ENCODE assay signal across 22 cellular contexts in genomic region chr17:79977711-79978544, GRCh38. TPM values are rescaled to one million over a fixed set of nuclear protein-coding genes. Genes with fewer than 3 reads are reported as not detected.
DNase-seq lines count a peak whose midpoint lies in the region; ATAC-seq and TF ChIP-seq lines count a peak whose summit lies in the region.
"Had no signal": no experiment of that assay in that cellular context is flagged by ENCODE, and none has a peak within 500 bp of the region (broad histone marks: within the 10 kb centered on the region; RNA-seq: fewer than 3 reads in every experiment).

No MANE protein-coding gene starts in this region.

- no peak overlapping the region for H2AFZ ChIP-seq in SK-N-SH (ENCODE audit: low read depth)
- H2AFZ ChIP-seq: GM23248, parathyroid adenoma had no signal

- TF ChIP-seq CTCF in SK-N-SH (IDR thresholded peaks at IDR 0.05) (no peak), lower lobe of right lung (IDR thresholded peaks at IDR 0.05) (no peak), spleen (IDR thresholded peaks at IDR 0.05 in 8 of 11, conservative IDR thresholded peaks at IDR 0.05 in 3 of 11) (no peak)

- intact Hi-C loops in lower lobe of right lung (cut with DNase I) = no loop called here
- intact Hi-C loops in spleen (cut with DNase I; ENCODE audit: low total_unique reads) = no loop called here

- no peaks in the 10 kb centered on the region for H3K9me2 ChIP-seq in SK-N-SH

- 95% methylated on average over 44 of the region's 47 CpGs for WGBS in SK-N-SH (ENCODE audit: low lambda C conversion rate)
- WGBS in spleen, 5 donors = 76 to 83% (median 82%) methylated on average over 34 to 47 of the region's 47 CpGs

- TF ChIP-seq RAD21 in SK-N-SH (IDR thresholded peaks at IDR 0.05; ENCODE audit: low read length) = no peak

- TF ChIP-seq POLR2A in spleen (IDR thresholded peaks at IDR 0.05) = no peak

- H3F3A ChIP-seq in SK-N-SH (replicated peaks; ENCODE audit: insufficient read depth) = no peaks in the 10 kb centered on the region

- POLR2A ChIA-PET in SK-N-SH (lab: Yijun Ruan, JAX) = no interaction called here

- TF ChIP-seq EP300 in SK-N-SH (IDR thresholded peaks at IDR 0.05; ENCODE audit: borderline replicate concordance in 1 of 2, low read depth in 1 of 2, low read length in 1 of 2) = no peak

- peaks cover 0 to 20% of the 10 kb centered on the region in 2 experiments; a peak in 1 of 4 replicates for H3K4me1 ChIP-seq in SK-N-SH (ENCODE audit: control insufficient read depth in 1 of 2, insufficient read depth in 2 of 2, low read depth in 1 of 2, low read length in 1 of 2)
- H3K4me1 ChIP-seq in lower lobe of right lung = no peaks in the 10 kb centered on the region
- H3K4me1 ChIP-seq in spleen = peaks cover 0 to 22% (median 2%) of the 10 kb centered on the region in 6 donors
- H3K4me1 ChIP-seq: parathyroid adenoma, tibial artery had no signal

- H4K20me1 ChIP-seq in SK-N-SH (ENCODE audit: insufficient read depth) = no peaks in the 10 kb centered on the region; the same call in none of the 2 replicates

- no peak overlapping the region for H3K4me3 ChIP-seq in SK-N-SH (ENCODE audit: low read depth in 2 of 2, low read length in 1 of 2)
- no peak overlapping the region for H3K4me3 ChIP-seq in lower lobe of right lung
- no peak overlapping the region for H3K4me3 ChIP-seq in spleen
- H3K4me3 ChIP-seq: GM23248, tibial artery had no signal

- H3K9ac ChIP-seq in SK-N-SH = no peak overlapping the region
- H3K9ac ChIP-seq: GM23248, parathyroid adenoma had no signal

- H3K27ac ChIP-seq in SK-N-SH (ENCODE audit: low read depth in 2 of 2, low read length in 1 of 2) (no peak overlapping the region), lower lobe of right lung (no peak overlapping the region), spleen (peak overlapping the region; percentile 45 to 84 (median 70))
- H3K27ac ChIP-seq: 22Rv1, GM23248, parathyroid adenoma, tibial artery had no signal

- 0 out of 2 replicates have a peak, but pooled peaks cover 5% of the 10 kb centered on the region for H3K79me2 ChIP-seq in SK-N-SH (ENCODE audit: insufficient read depth)

- ATAC-seq in SK-N-SH treated with all-trans-retinoic acid at 6 μM for 48 hours = no peak
- no peak for ATAC-seq in lower lobe of right lung
- ATAC-seq: left cardiac atrium; stimulated activated effector memory CD8-positive, alpha-beta T cell treated with anti-CD3 and anti-CD28 coated beads, Interleukin-12 subunit alpha, Interleukin-12 subunit beta, amount 100 ng/mL, for 72 hours had no signal

- H3K36me3 ChIP-seq in SK-N-SH (replicated peaks in 1 of 2; ENCODE audit: control insufficient read depth in 1 of 2, insufficient read depth in 2 of 2, low read length in 1 of 2) = peaks cover 3 to 23% of the 10 kb centered on the region in 2 experiments
- H3K36me3 ChIP-seq in lower lobe of right lung = peaks cover 6% of the 10 kb centered on the region
- peaks cover 0 to 14% (median 0%) of the 10 kb centered on the region in 6 donors for H3K36me3 ChIP-seq in spleen

- H3K27me3 ChIP-seq in SK-N-SH (ENCODE audit: insufficient read depth) = no peaks in the 10 kb centered on the region
- H3K27me3 ChIP-seq in lower lobe of right lung (ENCODE audit: low read depth) = no peaks in the 10 kb centered on the region
- H3K27me3 ChIP-seq in spleen (replicated peaks in 1 of 7) = no peaks in the 10 kb centered on the region
- H3K27me3 ChIP-seq: tibial artery had no signal

- H3K9me3 ChIP-seq in SK-N-SH (no peaks in the 10 kb centered on the region), lower lobe of right lung (no peaks in the 10 kb centered on the region), spleen (no peaks in the 10 kb centered on the region)
- H3K9me3 ChIP-seq: tibial artery had no signal

- DNase-seq in SK-N-SH (peak; percentile 26), cerebellum (ENCODE audit: low spot score) (peak; percentile 57), lower lobe of right lung (peak; percentile 35), spleen (peak; percentile 80), COLO668 (lab: John Stamatoyannopoulos, UW; ENCODE audit: unreplicated experiment) (no peak), NCI-H1105 treated with DMSO at 0.1 percent for 48 hours (lab: John Stamatoyannopoulos, UW) (no peak)
- DNase-seq in NK-92 treated with Interleukin-12 subunit alpha and Interleukin-12 subunit beta, amount 100 ng/mL, for 24 hours (lab: John Stamatoyannopoulos, UW) = no peak
- DNase-seq: activated CD4-positive, alpha-beta T cell treated with anti-CD3 and anti-CD28 coated beads, Interleukin-2, amount 10 ng/mL, durations not matched to agents 7 days and 5 days; DMS53; effector memory CD4-positive, alpha-beta T cell; GM23248; KBM-7; left cardiac atrium; NCI-H2081 treated with DMSO at 0.1 percent for 48 hours; NCI-H526 treated with DMSO at 0.1 percent for 48 hours; OCI-M1; stimulated activated CD4-positive, alpha-beta T cell treated with anti-CD3 and anti-CD28 coated beads, Interleukin-12 subunit alpha, Interleukin-12 subunit beta, amount 100 ng/mL, for 4 hours had no signal

- CTCF ChIA-PET in SK-N-SH (lab: Yijun Ruan, JAX) = interaction anchor here (0.9 to 4.3 kb wide), 13 partner anchors 13 to 236 kb away, joined by 3 to 22 read pairs (median 4); partner anchors contain the start of gene CBX4

- H3K4me2 ChIP-seq in SK-N-SH = no peak overlapping the region

TF ChIP-seq in SK-N-SH, 30 proteins besides CTCF, POLR2A, EP300 and RAD21:
- 0 out of 2 replicates have a peak, but pooled peaks have one; percentile 19 for TF ChIP-seq MXI1 (IDR thresholded peaks at IDR 0.05; ENCODE audit: low read depth, low read length)
- TF ChIP-seq SIN3A (IDR thresholded peaks at IDR 0.05; ENCODE audit: borderline replicate concordance, low read depth, low read length) = no peak

TF ChIP-seq in SK-N-SH treated with all-trans-retinoic acid at 6 μM for 48 hours, 23 proteins besides CTCF, POLR2A, EP300 and RAD21:
- no peak for TF ChIP-seq ESRRG (CRISPR knock-in tag; IDR thresholded peaks at IDR 0.05)
- TF ChIP-seq ZNF8 (CRISPR knock-in tag; IDR thresholded peaks at IDR 0.05) = no peak
- no peak for TF ChIP-seq PATZ1 (CRISPR knock-in tag; IDR thresholded peaks at IDR 0.05; ENCODE audit: borderline replicate concordance)
- no peak for TF ChIP-seq ARNTL (CRISPR knock-in tag; IDR thresholded peaks at IDR 0.05; ENCODE audit: borderline replicate concordance, low read depth)
- no peak for TF ChIP-seq TSHZ2 (CRISPR knock-in tag; IDR thresholded peaks at IDR 0.05)
- no peak for TF ChIP-seq TOX (CRISPR knock-in tag; IDR thresholded peaks at IDR 0.05; ENCODE audit: borderline replicate concordance)
- TF ChIP-seq OSR1 (CRISPR knock-in tag; IDR thresholded peaks at IDR 0.05) = no peak
- no peak for TF ChIP-seq SNAI2 (CRISPR knock-in tag; IDR thresholded peaks at IDR 0.05)

RNA-seq across cellular contexts. Expression of gene TBC1D16, which starts 57.7 kb away (rescaled TPM):
- polyA plus RNA-seq in SK-N-SH (2012; rRNA removed) (14.5 and 15.3 TPM in 2 replicates), spleen (1 to 10 TPM; 1.3 to 5.4 (median 3.0) TPM)
- polyA plus RNA-seq in SK-N-SH (2012; cell fraction: cytosol; rRNA removed) = 7.9 and 13.0 TPM in 2 replicates
- polyA plus RNA-seq in SK-N-SH (2012; cell fraction: nucleus; rRNA removed) = 22.6 and 24.9 TPM in 2 replicates
- total RNA-seq in cerebellum (49.1 TPM), lower lobe of right lung (24.7 TPM), spleen (10 to 100 TPM in 6 of 7 donors, 1 to 10 TPM in 1; 5.6 to 33.6 (median 25.5) TPM)

RNA-seq across cellular contexts. Expression of gene CCDC40, which starts 58.5 kb away (rescaled TPM):
- polyA plus RNA-seq in SK-N-SH (2012; rRNA removed) = 17.3 and 21.6 TPM in 2 replicates
- 8.0 and 8.3 TPM in 2 replicates for polyA plus RNA-seq in SK-N-SH (2012; cell fraction: cytosol; rRNA removed)
- 87.6 and 92.0 TPM in 2 replicates for polyA plus RNA-seq in SK-N-SH (2012; cell fraction: nucleus; rRNA removed)
- 12.2 TPM for total RNA-seq in cerebellum
- 14.1 TPM for total RNA-seq in lower lobe of right lung
- total RNA-seq in spleen = 1 to 10 TPM; 1.2 to 8.3 (median 3.8) TPM
- polyA plus RNA-seq in spleen = under 1 TPM; 0.30 to 0.70 (median 0.64) TPM
- total RNA-seq: activated CD4-positive, alpha-beta T cell treated with anti-CD3 and anti-CD28 coated beads, Interleukin-2, amount 10 ng/mL, durations not matched to agents 7 days and 5 days had no signal

Comparison
In these comparisons a context has a peak if more than half of its experiments do, and no peak if none do; other contexts are left out.
1. DNase-seq: peak in SK-N-SH (single experiment), cerebellum (single experiment), lower lobe of right lung (single experiment) and spleen (single experiment); none in COLO668 (single experiment), NCI-H1105 treated with DMSO at 0.1 percent for 48 hours (single experiment) and NK-92 treated with Interleukin-12 subunit alpha and Interleukin-12 subunit beta, amount 100 ng/mL, for 24 hours (single experiment).
2. H3K27ac ChIP-seq: peak in spleen (8 of 8); none in SK-N-SH (0 of 2) and lower lobe of right lung (single experiment).